ENCODE assay signal across 17 cellular contexts in the genomic region with DNA sequence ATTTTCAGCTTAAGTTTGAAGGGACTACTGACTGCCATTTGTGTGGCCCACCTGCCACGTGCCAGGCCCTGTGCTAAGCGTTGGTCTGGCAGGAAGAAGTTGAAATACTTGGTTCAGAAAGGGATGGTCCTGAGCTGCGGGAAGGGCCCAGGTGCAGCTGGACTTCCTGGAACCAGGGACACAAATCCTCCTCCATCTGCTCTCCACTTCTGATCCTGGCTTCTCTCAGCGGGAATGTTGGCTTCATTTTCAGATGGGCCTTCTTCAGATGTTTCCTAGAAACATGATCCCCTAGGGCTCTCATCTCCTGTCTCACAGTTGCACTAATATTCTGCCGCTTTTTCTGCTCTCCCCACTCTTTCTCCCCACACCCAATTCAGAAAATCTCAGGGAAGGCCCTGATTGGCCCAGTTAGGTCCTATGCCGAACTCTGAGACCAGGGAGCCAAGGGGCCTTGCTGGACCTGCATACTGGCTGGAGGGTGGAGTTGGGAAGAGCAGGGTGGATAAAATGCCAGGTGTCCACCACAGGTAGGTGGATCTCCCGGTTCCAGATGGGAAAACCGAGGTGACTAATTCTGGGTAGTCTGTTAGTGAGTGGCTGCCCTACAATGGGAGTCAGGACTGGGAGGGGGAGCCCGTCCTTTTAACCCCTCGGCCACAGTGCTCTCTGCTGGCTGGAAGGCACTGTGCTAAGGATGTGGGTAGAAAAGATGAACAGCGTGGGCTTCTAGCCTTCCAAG.
"Had no signal": no experiment of that assay in that cellular context is flagged by ENCODE, and none has a peak within 500 bp of the region (broad histone marks: within the 10 kb centered on the region; RNA-seq: fewer than 3 reads in every experiment).

No MANE protein-coding gene starts in this region.

- H3K9me3 ChIP-seq: adrenal gland, lower lobe of right lung, prostate gland, upper lobe of left lung had no signal

- DNase-seq: activated CD4-positive, alpha-beta T cell treated with anti-CD3 and anti-CD28 coated beads, Interleukin-2, amount 50 U/mL, for 4 hours; activated naive CD4-positive, alpha-beta T cell treated with Interleukin-2 at 50 U/mL for 16 hours; caudate nucleus; effector memory CD8-positive, alpha-beta T cell; hippocampal formation; immature natural killer cell; lower lobe of right lung; naive thymus-derived CD4-positive, alpha-beta T cell; stimulated activated CD4-positive, alpha-beta T cell treated with anti-CD3 and anti-CD28 coated beads, Interleukin-2, amount 100 ng/mL, for 48 hours; upper lobe of left lung had no signal

- H3K4me1 ChIP-seq: adrenal gland, lower lobe of right lung, prostate gland, upper lobe of left lung had no signal

- H3K9me3 Mint-ChIP-seq: dendritic cell treated with granulocyte-macrophage colony-stimulating factor and Interleukin-4, amounts not matched to agents 40 ng/mL and 50 ng/mL, for 4 days; effector memory CD8-positive, alpha-beta T cell; immature natural killer cell; stimulated activated naive CD8-positive, alpha-beta T cell treated with anti-CD3 and anti-CD28 coated beads, Interleukin-15, Interleukin-2, amounts not matched to agents 100 ng/mL and 50 ng/mL, for 24 hours had no signal

- H3K4me3 ChIP-seq: adrenal gland, lower lobe of right lung, prostate gland, upper lobe of left lung had no signal

- H3K27ac Mint-ChIP-seq: dendritic cell treated with granulocyte-macrophage colony-stimulating factor and Interleukin-4, amounts not matched to agents 40 ng/mL and 50 ng/mL, for 4 days; stimulated activated naive CD8-positive, alpha-beta T cell treated with anti-CD3 and anti-CD28 coated beads, Interleukin-15, Interleukin-2, amounts not matched to agents 100 ng/mL and 50 ng/mL, for 24 hours; T-helper 1 cell treated with Interleukin-12 subunit alpha and Interleukin-12 subunit beta and Interleukin-4 antibody, amounts not matched to agents 30 μg/mL and 1 μg/mL, for 36 hours had no signal

- H3K27ac ChIP-seq: adrenal gland, lower lobe of right lung, prostate gland, upper lobe of left lung had no signal

- H3K27me3 ChIP-seq: adrenal gland, upper lobe of left lung had no signal

- ATAC-seq: activated CD4-positive, CD25-positive, alpha-beta regulatory T cell treated with anti-CD3 and anti-CD28 coated beads, Interleukin-2, amount 50 U/mL, for 24 hours; effector memory CD8-positive, alpha-beta T cell; lower lobe of right lung; naive thymus-derived CD4-positive, alpha-beta T cell had no signal

- H3K4me1 Mint-ChIP-seq: immature natural killer cell had no signal

- FAIRE-seq: TTC549 had no signal

- H3K36me3 ChIP-seq: lower lobe of right lung, prostate gland, upper lobe of left lung had no signal

- H3K4me3 Mint-ChIP-seq: dendritic cell treated with granulocyte-macrophage colony-stimulating factor and Interleukin-4, amounts not matched to agents 40 ng/mL and 50 ng/mL, for 4 days; effector memory CD8-positive, alpha-beta T cell; immature natural killer cell; stimulated activated naive CD8-positive, alpha-beta T cell treated with anti-CD3 and anti-CD28 coated beads, Interleukin-15, Interleukin-2, amounts not matched to agents 100 ng/mL and 50 ng/mL, for 24 hours; T-helper 1 cell treated with Interleukin-12 subunit alpha and Interleukin-12 subunit beta and Interleukin-4 antibody, amounts not matched to agents 30 μg/mL and 1 μg/mL, for 36 hours had no signal

- H3K27me3 Mint-ChIP-seq: dendritic cell treated with granulocyte-macrophage colony-stimulating factor and Interleukin-4, amounts not matched to agents 40 ng/mL and 50 ng/mL, for 4 days; effector memory CD8-positive, alpha-beta T cell; naive thymus-derived CD4-positive, alpha-beta T cell; stimulated activated naive CD8-positive, alpha-beta T cell treated with anti-CD3 and anti-CD28 coated beads, Interleukin-15, Interleukin-2, amounts not matched to agents 100 ng/mL and 50 ng/mL, for 24 hours had no signal
